33 cellular contexts compared by ENCODE assay signal in genomic region chr6:150605333-150605732, GRCh38.
"Had no signal": no experiment of that assay in that cellular context is flagged by ENCODE, and none has a peak within 500 bp of the region (broad histone marks: within the 10 kb centered on the region; RNA-seq: fewer than 3 reads in every experiment).

No MANE protein-coding gene starts in this region.

- H3K4me3 Mint-ChIP-seq: activated B cell treated with CpG ODN at 0.5 μM for 24 hours; activated CD4-positive, alpha-beta memory T cell treated with anti-CD3 and anti-CD28 coated beads for 36 hours; activated CD4-positive, alpha-beta T cell treated with anti-CD3 and anti-CD28 coated beads, Interleukin-2, amount 10 ng/mL, durations not matched to agents 24 days and 14 days; activated CD8-positive, alpha-beta T cell treated with anti-CD3 and anti-CD28 coated beads for 36 hours; activated naive CD4-positive, alpha-beta T cell treated with anti-CD3 and anti-CD28 coated beads, Interleukin-2, amount 10 ng/mL, durations not matched to agents 7 days and 5 days; activated naive CD4-positive, alpha-beta T cell treated with anti-CD3 and anti-CD28 coated beads, Interleukin-2, amount 50 U/mL, for 24 hours; activated naive CD8-positive, alpha-beta T cell; activated naive CD8-positive, alpha-beta T cell treated with anti-CD3 and anti-CD28 coated beads, Interleukin-2, amount 10 ng/mL, durations not matched to agents 7 days and 5 days; activated naive CD8-positive, alpha-beta T cell treated with anti-CD3 and anti-CD28 coated beads, Interleukin-2, amount 50 U/mL, for 24 hours; activated T-cell treated with anti-CD3 and anti-CD28 coated beads, Interleukin-2, amount 50 U/mL, for 4 hours; central memory CD8-positive, alpha-beta T cell; T-helper 1 cell treated with Interleukin-12 subunit alpha and Interleukin-12 subunit beta and Interleukin-4 antibody, amounts not matched to agents 30 μg/mL and 1 μg/mL, for 36 hours; T-helper 2 cell treated with Interferon-gamma antibody and Interleukin-4, amounts not matched to agents 5 μg/mL and 100 μg/mL, for 36 hours had no signal

- H3K9me3 ChIP-seq: ascending aorta had no signal

- H3K27ac ChIP-seq: ascending aorta, cardiac muscle cell, VCaP had no signal

- H3K27me3 Mint-ChIP-seq: activated B cell treated with CpG ODN at 0.5 μM for 24 hours; central memory CD8-positive, alpha-beta T cell had no signal

- H3K27ac Mint-ChIP-seq: activated B cell treated with CpG ODN at 0.5 μM for 24 hours; activated CD4-positive, alpha-beta memory T cell treated with anti-CD3 and anti-CD28 coated beads for 36 hours; activated CD4-positive, alpha-beta T cell treated with anti-CD3 and anti-CD28 coated beads, Interleukin-2, amount 10 ng/mL, durations not matched to agents 24 days and 14 days; activated CD8-positive, alpha-beta T cell treated with anti-CD3 and anti-CD28 coated beads for 36 hours; activated naive CD4-positive, alpha-beta T cell treated with anti-CD3 and anti-CD28 coated beads, Interleukin-2, amount 10 ng/mL, durations not matched to agents 7 days and 5 days; activated naive CD4-positive, alpha-beta T cell treated with anti-CD3 and anti-CD28 coated beads, Interleukin-2, amount 50 U/mL, for 24 hours; activated naive CD8-positive, alpha-beta T cell; activated naive CD8-positive, alpha-beta T cell treated with anti-CD3 and anti-CD28 coated beads, Interleukin-2, amount 10 ng/mL, durations not matched to agents 7 days and 5 days; activated naive CD8-positive, alpha-beta T cell treated with anti-CD3 and anti-CD28 coated beads, Interleukin-2, amount 50 U/mL, for 24 hours; activated T-helper 2 cell treated with anti-CD3 and anti-CD28 coated beads, Interferon-gamma antibody, Interleukin-2, Interleukin-4, amounts not matched to agents 10 μg/mL and 5 μg/mL and 100 μg/mL, durations not matched to agents 14 hours and 24 hours and 36 hours; T-helper 1 cell treated with Interleukin-12 subunit alpha and Interleukin-12 subunit beta and Interleukin-4 antibody, amounts not matched to agents 30 μg/mL and 1 μg/mL, for 36 hours; T-helper 2 cell treated with Interferon-gamma antibody and Interleukin-4, amounts not matched to agents 5 μg/mL and 100 μg/mL, for 36 hours had no signal

- ATAC-seq: activated CD8-positive, alpha-beta T cell treated with anti-CD3 and anti-CD28 coated beads for 36 hours; activated naive CD8-positive, alpha-beta T cell treated with anti-CD3 and anti-CD28 coated beads, Interleukin-2, amount 50 U/mL, for 24 hours; activated T-cell treated with anti-CD3 and anti-CD28 coated beads, Interleukin-2, amount 50 U/mL, for 4 hours had no signal

- H3K36me3 Mint-ChIP-seq: activated CD4-positive, alpha-beta memory T cell treated with anti-CD3 and anti-CD28 coated beads for 36 hours; activated naive CD4-positive, alpha-beta T cell treated with anti-CD3 and anti-CD28 coated beads, Interleukin-2, amount 10 ng/mL, durations not matched to agents 7 days and 5 days; activated naive CD4-positive, alpha-beta T cell treated with anti-CD3 and anti-CD28 coated beads, Interleukin-2, amount 50 U/mL, for 24 hours; activated naive CD8-positive, alpha-beta T cell; activated naive CD8-positive, alpha-beta T cell treated with anti-CD3 and anti-CD28 coated beads, Interleukin-2, amount 10 ng/mL, durations not matched to agents 7 days and 5 days had no signal

- DNase-seq: activated B cell treated with CpG ODN at 0.5 μM for 24 hours; activated CD4-positive, alpha-beta memory T cell treated with anti-CD3 and anti-CD28 coated beads for 36 hours; activated CD4-positive, alpha-beta T cell treated with anti-CD3 and anti-CD28 coated beads for 4 hours; activated CD4-positive, alpha-beta T cell treated with anti-CD3 and anti-CD28 coated beads, Interleukin-2, amount 10 ng/mL, durations not matched to agents 24 days and 14 days; activated CD4-positive, alpha-beta T cell treated with anti-CD3 and anti-CD28 coated beads, Interleukin-2, amount 50 U/mL, for 1 hour; activated CD4-positive, alpha-beta T cell treated with anti-CD3 and anti-CD28 coated beads, Interleukin-2, amount 50 U/mL, for 4 hours; activated CD4-positive, CD25-positive, alpha-beta regulatory T cell treated with anti-CD3 and anti-CD28 coated beads, Interleukin-2, amount 50 U/mL, for 72 hours; activated CD8-positive, alpha-beta memory T cell treated with anti-CD3 and anti-CD28 coated beads, Interleukin-2, amount 50 U/mL, for 4 hours; activated CD8-positive, alpha-beta T cell treated with anti-CD3 and anti-CD28 coated beads for 36 hours; activated effector memory CD4-positive, alpha-beta T cell treated with Interleukin-2 at 50 U/mL for 16 hours; activated gamma-delta T cell; activated naive CD4-positive, alpha-beta T cell treated with anti-CD3 and anti-CD28 coated beads, Interleukin-2, amount 10 ng/mL, durations not matched to agents 7 days and 5 days; activated naive CD4-positive, alpha-beta T cell treated with Interleukin-2 at 50 U/mL for 16 hours; activated naive CD8-positive, alpha-beta T cell treated with anti-CD3 and anti-CD28 coated beads, Interleukin-2, amount 10 ng/mL, durations not matched to agents 7 days and 5 days; activated naive CD8-positive, alpha-beta T cell treated with anti-CD3 and anti-CD28 coated beads, Interleukin-2, amount 50 U/mL, for 24 hours; activated T-cell treated with anti-CD3 and anti-CD28 coated beads for 4 hours; activated T-cell treated with anti-CD3 and anti-CD28 coated beads, Interleukin-2, amount 50 U/mL, for 1 hour; activated T-cell treated with anti-CD3 and anti-CD28 coated beads, Interleukin-2, amount 50 U/mL, for 4 hours; amygdala; caudate nucleus; cerebellar nuclear complex; T-helper 2 cell; T-helper 9 cell had no signal

- H3K9me3 Mint-ChIP-seq: activated B cell treated with CpG ODN at 0.5 μM for 24 hours; activated CD4-positive, alpha-beta memory T cell treated with anti-CD3 and anti-CD28 coated beads for 36 hours; activated CD4-positive, alpha-beta T cell treated with anti-CD3 and anti-CD28 coated beads, Interleukin-2, amount 10 ng/mL, durations not matched to agents 24 days and 14 days; activated CD8-positive, alpha-beta T cell treated with anti-CD3 and anti-CD28 coated beads for 36 hours; activated naive CD4-positive, alpha-beta T cell treated with anti-CD3 and anti-CD28 coated beads, Interleukin-2, amount 10 ng/mL, durations not matched to agents 7 days and 5 days; activated naive CD4-positive, alpha-beta T cell treated with anti-CD3 and anti-CD28 coated beads, Interleukin-2, amount 50 U/mL, for 24 hours; activated naive CD8-positive, alpha-beta T cell treated with anti-CD3 and anti-CD28 coated beads, Interleukin-2, amount 10 ng/mL, durations not matched to agents 7 days and 5 days; activated naive CD8-positive, alpha-beta T cell treated with anti-CD3 and anti-CD28 coated beads, Interleukin-2, amount 50 U/mL, for 24 hours; activated T-cell treated with anti-CD3 and anti-CD28 coated beads, Interleukin-2, amount 50 U/mL, for 4 hours; activated T-helper 2 cell treated with anti-CD3 and anti-CD28 coated beads, Interferon-gamma antibody, Interleukin-2, Interleukin-4, amounts not matched to agents 10 μg/mL and 5 μg/mL and 100 μg/mL, durations not matched to agents 14 hours and 24 hours and 36 hours; brain; central memory CD8-positive, alpha-beta T cell; T-helper 1 cell treated with Interleukin-12 subunit alpha and Interleukin-12 subunit beta and Interleukin-4 antibody, amounts not matched to agents 30 μg/mL and 1 μg/mL, for 36 hours; T-helper 2 cell treated with Interferon-gamma antibody and Interleukin-4, amounts not matched to agents 5 μg/mL and 100 μg/mL, for 36 hours had no signal

- H3K27me3 ChIP-seq: ascending aorta had no signal

- H3K4me3 ChIP-seq: ascending aorta, cardiac muscle cell had no signal

- H3K36me3 ChIP-seq: ascending aorta, cardiac muscle cell had no signal
